8 cellular contexts compared by ENCODE assay signal in the genomic region with DNA sequence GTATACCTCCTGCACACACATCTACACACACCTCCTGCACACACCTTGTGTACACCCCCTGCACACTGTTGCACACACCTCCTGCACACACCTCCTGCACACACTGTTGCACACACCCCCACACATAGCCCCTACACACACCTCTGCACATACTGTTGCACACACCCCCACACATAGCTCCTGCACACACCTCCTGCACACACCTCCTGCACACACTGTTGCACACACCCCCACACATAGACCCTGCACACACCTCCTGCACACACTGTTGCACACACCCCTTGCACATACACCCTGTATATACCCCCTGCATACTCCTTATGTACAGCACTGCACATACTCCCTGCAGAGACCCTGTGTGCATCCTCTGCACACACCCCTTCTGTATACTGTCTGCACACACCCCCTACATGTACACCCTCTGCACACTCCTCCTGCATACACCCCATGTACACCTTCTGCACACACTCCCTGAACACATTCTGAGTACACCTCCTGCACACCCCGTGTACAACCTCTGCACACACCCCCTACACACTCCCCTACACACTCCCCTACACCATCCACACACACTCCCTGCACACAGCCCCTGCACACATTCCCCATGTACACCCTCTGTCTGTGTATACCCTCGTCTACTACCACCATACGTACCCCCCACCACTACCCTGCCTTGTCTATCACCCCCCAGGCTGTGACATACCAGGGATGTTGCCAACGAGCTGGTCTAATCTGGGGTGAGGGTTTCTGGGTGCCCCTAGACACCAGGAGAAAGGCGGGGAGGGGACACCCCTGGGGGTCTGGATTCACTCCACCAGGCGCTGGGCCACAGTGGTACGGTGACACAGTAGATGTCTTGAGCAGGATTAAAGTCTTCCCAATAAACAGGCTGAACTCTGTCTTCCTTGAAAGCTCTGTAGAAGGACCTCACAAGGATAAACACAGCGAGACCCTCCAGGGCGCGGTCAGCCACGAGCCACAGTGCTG. TPM values are rescaled to one million over a fixed set of nuclear protein-coding genes. Genes with fewer than 3 reads are reported as not detected.
DNase-seq lines count a peak whose midpoint lies in the region; ATAC-seq, FAIRE-seq and TF ChIP-seq lines count a peak whose summit lies in the region.

No MANE protein-coding gene starts in this region.

- H3K4me2 ChIP-seq in keratinocyte (ENCODE audit: control insufficient read depth, extremely low read depth, insufficient read depth, low read depth, low read length): peak overlapping the region; percentile 70

- H3K27ac ChIP-seq in keratinocyte (ENCODE audit: control insufficient read depth, insufficient read depth, low read length) (no peak overlapping the region), stomach smooth muscle (ENCODE audit: low read length) (no peak overlapping the region)

- dilution Hi-C loops in keratinocyte (cut with MboI; ENCODE audit: extremely low pct_ligation_motif_present, low sequenced_read_pairs): no loop called here

- peaks cover 47% of the 10 kb centered on the region for H3K4me1 Mint-ChIP-seq in activated CD4-positive, alpha-beta T cell treated with anti-CD3 and anti-CD28 coated beads for 36 hours
- peaks cover 26% of the 10 kb centered on the region for H3K4me1 Mint-ChIP-seq in activated T-helper 17 cell treated with anti-CD3 and anti-CD28 coated beads, Interleukin-2, amount 50 U/mL, for 72 hours

- H3K9me1 ChIP-seq in keratinocyte (ENCODE audit: control insufficient read depth, extremely low read depth, insufficient read depth, low read length): no peaks in the 10 kb centered on the region

- peaks cover 8% of the 10 kb centered on the region for H3K9me3 Mint-ChIP-seq in activated CD4-positive, alpha-beta T cell treated with anti-CD3 and anti-CD28 coated beads for 36 hours (ENCODE audit: low read depth)
- H3K9me3 Mint-ChIP-seq in activated T-helper 17 cell treated with anti-CD3 and anti-CD28 coated beads, Interleukin-2, amount 50 U/mL, for 72 hours: no peaks in the 10 kb centered on the region

- DNase-seq in activated CD4-positive, alpha-beta T cell treated with anti-CD3 and anti-CD28 coated beads for 36 hours: no peak
- no peak for DNase-seq in activated CD4-positive, alpha-beta T cell treated with anti-CD3 and anti-CD28 coated beads, Interleukin-2, amount 50 U/mL, for 48 hours
- no peak for DNase-seq in keratinocyte (ENCODE audit: low read depth, low spot score)
- DNase-seq in iPS-NIHi11 (ENCODE audit: low spot score): no peak

- peak overlapping the region; percentile 82 for H2AFZ ChIP-seq in keratinocyte (ENCODE audit: control insufficient read depth, low read length)

- H3K9me3 ChIP-seq in keratinocyte (ENCODE audit: control insufficient read depth, low read depth, low read length): no peaks in the 10 kb centered on the region
- no peaks in the 10 kb centered on the region for H3K9me3 ChIP-seq in stomach smooth muscle (ENCODE audit: control insufficient read depth in 2 of 2, low read length in 2 of 2)

- H3K27me3 ChIP-seq in keratinocyte (ENCODE audit: control insufficient read depth, extremely low read depth, insufficient read depth, low read length) (no peaks in the 10 kb centered on the region), stomach smooth muscle (ENCODE audit: control insufficient read depth in 1 of 2, insufficient read depth in 2 of 2, low read length in 2 of 2) (peaks cover 0 to 7% of the 10 kb centered on the region in 2 donors)

- peak overlapping the region; percentile 39 for H3K27ac Mint-ChIP-seq in activated CD4-positive, alpha-beta T cell treated with anti-CD3 and anti-CD28 coated beads for 36 hours
- peak overlapping the region; percentile 38 for H3K27ac Mint-ChIP-seq in activated T-helper 17 cell treated with anti-CD3 and anti-CD28 coated beads, Interleukin-2, amount 50 U/mL, for 72 hours

- H4K20me1 ChIP-seq in keratinocyte (ENCODE audit: control insufficient read depth, extremely low read depth, insufficient read depth, low read length): no peaks in the 10 kb centered on the region

- ATAC-seq in activated CD4-positive, alpha-beta T cell treated with anti-CD3 and anti-CD28 coated beads for 36 hours: no peak
- no peak for ATAC-seq in activated T-helper 17 cell treated with anti-CD3 and anti-CD28 coated beads, Interleukin-2, amount 50 U/mL, for 72 hours (replicated peaks)
- ATAC-seq in HG03432 (IDR thresholded peaks at IDR 0.05; ENCODE audit: unreplicated experiment) (no peak), GM19452 (IDR thresholded peaks at IDR 0.05; ENCODE audit: unreplicated experiment) (no peak)

- intact Hi-C loops in activated CD4-positive, alpha-beta T cell treated with anti-CD3 and anti-CD28 coated beads for 36 hours (cut with DNase I, micrococcal nuclease): loop anchor here (5.0 to 10.0 kb wide), 4 partner anchors 139 to 734 kb away; partner anchors contain the start of gene CLPTM1L (in 1 of the 2)

- peaks cover 31% of the 10 kb centered on the region for H3K79me2 ChIP-seq in keratinocyte (ENCODE audit: control insufficient read depth, insufficient read depth, low read length)

- peaks cover 5% of the 10 kb centered on the region for H3K27me3 Mint-ChIP-seq in activated CD4-positive, alpha-beta T cell treated with anti-CD3 and anti-CD28 coated beads for 36 hours
- peaks cover 7% of the 10 kb centered on the region for H3K27me3 Mint-ChIP-seq in activated T-helper 17 cell treated with anti-CD3 and anti-CD28 coated beads, Interleukin-2, amount 50 U/mL, for 72 hours

- H3K36me3 ChIP-seq in keratinocyte (ENCODE audit: control insufficient read depth in 2 of 2, extremely low read depth in 1 of 2, insufficient read depth in 2 of 2, low read length in 2 of 2): no peaks in the 10 kb centered on the region
- H3K36me3 ChIP-seq in stomach smooth muscle (ENCODE audit: control insufficient read depth in 2 of 2, insufficient read depth in 2 of 2, low read length in 2 of 2): no peaks in the 10 kb centered on the region

- POLR2A ChIA-PET in activated CD4-positive, alpha-beta T cell treated with anti-CD3 and anti-CD28 coated beads for 36 hours (lab: Charles Lee): no interaction called here

- peak overlapping the region; percentile 75 for H3K9ac ChIP-seq in keratinocyte (ENCODE audit: control insufficient read depth, extremely low read depth, insufficient read depth, low read length)
- no peak overlapping the region for H3K9ac ChIP-seq in stomach smooth muscle (ENCODE audit: low read length in 2 of 2)

- H3K4me1 ChIP-seq in keratinocyte (ENCODE audit: control insufficient read depth, extremely low read depth, insufficient read depth, low read length) (peaks cover 6% of the 10 kb centered on the region), stomach smooth muscle (ENCODE audit: control insufficient read depth, insufficient read depth, low read length) (peaks cover 11% of the 10 kb centered on the region)

- TF ChIP-seq CTCF in keratinocyte (optimal IDR thresholded peaks at IDR 0.05 in 1 of 3, IDR thresholded peaks at IDR 0.05 in 1 of 3, conservative IDR thresholded peaks at IDR 0.05 in 1 of 3; ENCODE audit: extremely low read depth in 1 of 3, insufficient read depth in 2 of 3, low read length in 3 of 3): no peak

- H3K4me3 Mint-ChIP-seq in activated CD4-positive, alpha-beta T cell treated with anti-CD3 and anti-CD28 coated beads for 36 hours: peak overlapping the region; percentile 79
- H3K4me3 Mint-ChIP-seq in activated T-helper 17 cell treated with anti-CD3 and anti-CD28 coated beads, Interleukin-2, amount 50 U/mL, for 72 hours: peak overlapping the region; percentile 87

- CTCF ChIA-PET in activated CD4-positive, alpha-beta T cell treated with anti-CD3 and anti-CD28 coated beads for 36 hours (lab: Charles Lee): no interaction called here

- peaks cover 20% of the 10 kb centered on the region for H3K36me3 Mint-ChIP-seq in activated CD4-positive, alpha-beta T cell treated with anti-CD3 and anti-CD28 coated beads for 36 hours (ENCODE audit: low read depth)
- peaks cover 18% of the 10 kb centered on the region for H3K36me3 Mint-ChIP-seq in activated T-helper 17 cell treated with anti-CD3 and anti-CD28 coated beads, Interleukin-2, amount 50 U/mL, for 72 hours (ENCODE audit: low read depth)

- H3K4me3 ChIP-seq in keratinocyte (ENCODE audit: control insufficient read depth in 2 of 3, extremely low read depth in 1 of 3, insufficient read depth in 2 of 3, low read depth in 1 of 3, low read length in 3 of 3): peak overlapping the region; percentile 51 to 84 (median 66)
- peak overlapping the region; percentile 17 to 80 for H3K4me3 ChIP-seq in stomach smooth muscle (ENCODE audit: low read length in 2 of 2)

- no peak for FAIRE-seq in keratinocyte (lab: Jason Lieb, UNC)

RNA-seq across cellular contexts. Expression of gene CEP72, which starts 1.1 kb away (rescaled TPM):
- total RNA-seq in activated CD4-positive, alpha-beta T cell treated with anti-CD3 and anti-CD28 coated beads for 36 hours: 10 to 100 TPM; 23.7 to 26.4 TPM
- 10 to 100 TPM; 30.0 to 30.9 TPM for total RNA-seq in activated T-helper 17 cell treated with anti-CD3 and anti-CD28 coated beads, Interleukin-2, amount 50 U/mL, for 72 hours
- polyA plus RNA-seq in keratinocyte: 4.0 to 4.5 TPM (median 4.3 TPM) in 3 replicates
- polyA plus RNA-seq in keratinocyte (2011; ENCODE audit: low read depth): 7.1 TPM
- 2.1 and 3.0 TPM in 2 replicates for polyA plus RNA-seq in keratinocyte (2011; cell fraction: cytosol; rRNA removed)
- 10.6 and 12.5 TPM in 2 replicates for polyA plus RNA-seq in keratinocyte (2011; cell fraction: nucleus; rRNA removed)
- polyA plus RNA-seq in keratinocyte (2012; ENCODE audit: low replicate concordance): 3.3 and 4.3 TPM in 2 replicates
- 5.4 to 15.5 TPM (median 7.6 TPM) in 3 replicates for polyA minus RNA-seq in keratinocyte
- polyA minus RNA-seq in keratinocyte (2011; cell fraction: cytosol; rRNA and poly(A)+ RNA removed): 4.0 TPM
- polyA minus RNA-seq in keratinocyte (2011; cell fraction: nucleus; rRNA and poly(A)+ RNA removed): 6.0 and 6.4 TPM in 2 replicates
